Comparison of ENCODE assay signal across 8 cellular contexts in genomic region chr3:44323341-44323955, GRCh38. TPM values are rescaled to one million over a fixed set of nuclear protein-coding genes. Genes with fewer than 3 reads are reported as not detected.
A peak's percentile ranks its signal among the peaks of the same experiment; 100 is the strongest.
DNase-seq lines count a peak whose midpoint lies in the region; ATAC-seq and TF ChIP-seq lines count a peak whose summit lies in the region.

No MANE protein-coding gene starts in this region.

- H3K27ac ChIP-seq in thyroid gland = no peak overlapping the region

- no peaks in the 10 kb centered on the region for H3K9me3 Mint-ChIP-seq in activated CD8-positive, alpha-beta T cell treated with anti-CD3 and anti-CD28 coated beads for 36 hours
- no peaks in the 10 kb centered on the region for H3K9me3 Mint-ChIP-seq in nephron progenitor cell

- no peaks in the 10 kb centered on the region for H3K4me1 Mint-ChIP-seq in activated CD8-positive, alpha-beta T cell treated with anti-CD3 and anti-CD28 coated beads for 36 hours (ENCODE audit: low read depth)
- H3K4me1 Mint-ChIP-seq in nephron progenitor cell = no peaks in the 10 kb centered on the region

- TF ChIP-seq POLR2A in thyroid gland (IDR thresholded peaks at IDR 0.05) = no peak

- no peak overlapping the region for H3K4me3 Mint-ChIP-seq in activated CD8-positive, alpha-beta T cell treated with anti-CD3 and anti-CD28 coated beads for 36 hours
- H3K4me3 Mint-ChIP-seq in nephron progenitor cell = no peak overlapping the region

- POLR2A ChIA-PET in activated CD8-positive, alpha-beta T cell treated with anti-CD3 and anti-CD28 coated beads for 36 hours (lab: Charles Lee) = no interaction called here

- no peaks in the 10 kb centered on the region for H3K4me1 ChIP-seq in thyroid gland

- peak; percentile 82 for TF ChIP-seq CTCF in activated CD8-positive, alpha-beta T cell treated with anti-CD3 and anti-CD28 coated beads for 36 hours (IDR thresholded peaks at IDR 0.05)
- TF ChIP-seq CTCF in epithelial cell of proximal tubule (conservative IDR thresholded peaks at IDR 0.05; ENCODE audit: low read depth, low read length) (peak; percentile 94), nephron progenitor cell (IDR thresholded peaks at IDR 0.05) (peak; percentile 84), thyroid gland (IDR thresholded peaks at IDR 0.05) (peak; percentile 55 to 81 (median 76))

- peak; percentile 83 for DNase-seq in Ammon's horn (ENCODE audit: low spot score)
- DNase-seq in H7 = peak; percentile 21
- peak; percentile 68 for DNase-seq in NCI-H69 (lab: John Stamatoyannopoulos, UW)
- DNase-seq in activated CD8-positive, alpha-beta T cell treated with anti-CD3 and anti-CD28 coated beads for 36 hours = peak; percentile 77
- DNase-seq in epithelial cell of proximal tubule (ENCODE audit: low read depth) = no peak
- peak; percentile 63 for DNase-seq in nephron progenitor cell
- peak; percentile 69 to 75 for DNase-seq in thyroid gland

- no peak overlapping the region for H3K27ac Mint-ChIP-seq in activated CD8-positive, alpha-beta T cell treated with anti-CD3 and anti-CD28 coated beads for 36 hours
- H3K27ac Mint-ChIP-seq in nephron progenitor cell = no peak overlapping the region

- peaks cover 4% of the 10 kb centered on the region for H3K27me3 Mint-ChIP-seq in activated CD8-positive, alpha-beta T cell treated with anti-CD3 and anti-CD28 coated beads for 36 hours
- H3K27me3 Mint-ChIP-seq in nephron progenitor cell (ENCODE audit: low read depth, poor library complexity) = peaks cover 15% of the 10 kb centered on the region

- H3K27me3 ChIP-seq in H7 (ENCODE audit: control insufficient read depth, insufficient read depth, low read length) (no peaks in the 10 kb centered on the region), thyroid gland (no peaks in the 10 kb centered on the region)

- CTCF ChIA-PET in activated CD8-positive, alpha-beta T cell treated with anti-CD3 and anti-CD28 coated beads for 36 hours (lab: Charles Lee) = interaction anchor here (0.6 to 1.6 kb wide), 14 partner anchors 8 to 589 kb away, joined by 3 to 11 read pairs (median 3); partner anchors contain the start of gene TCAIM

- H3K4me3 ChIP-seq in H7 (ENCODE audit: insufficient read depth, low read depth, low read length) (no peak overlapping the region), epithelial cell of proximal tubule (ENCODE audit: low read depth, low read length) (no peak overlapping the region), thyroid gland (replicated peaks in 1 of 3) (no peak overlapping the region)

- 5 to 10% methylated on average over 4 of the region's 4 CpGs for WGBS in thyroid gland, 2 donors

- no peaks in the 10 kb centered on the region for H3K36me3 Mint-ChIP-seq in activated CD8-positive, alpha-beta T cell treated with anti-CD3 and anti-CD28 coated beads for 36 hours (ENCODE audit: low read depth)
- H3K36me3 Mint-ChIP-seq in nephron progenitor cell (ENCODE audit: low read depth) = no peaks in the 10 kb centered on the region

- intact Hi-C loops in activated CD8-positive, alpha-beta T cell treated with anti-CD3 and anti-CD28 coated beads for 36 hours (cut with micrococcal nuclease) = loop anchor here (10.0 kb wide), 1 partner anchor 201 kb away; no protein-coding TSS in a partner anchor
- intact Hi-C loops in thyroid gland (cut with DNase I) = no loop called here

- no peaks in the 10 kb centered on the region for H3K9me3 ChIP-seq in thyroid gland

- ATAC-seq in activated CD8-positive, alpha-beta T cell treated with anti-CD3 and anti-CD28 coated beads for 36 hours = no peak
- no peak for ATAC-seq in HG03469 (IDR thresholded peaks at IDR 0.05; ENCODE audit: unreplicated experiment)

- no peaks in the 10 kb centered on the region for H3K36me3 ChIP-seq in H7 (replicated peaks; ENCODE audit: control insufficient read depth, insufficient read depth, low read length)
- no peaks in the 10 kb centered on the region for H3K36me3 ChIP-seq in thyroid gland

RNA-seq across cellular contexts. Expression of gene TCAIM, which starts 15.1 kb away (rescaled TPM):
- 22.4 and 32.3 TPM in 2 replicates for total RNA-seq in H7 (2014; rRNA removed; shearing (Covaris generic))
- total RNA-seq in activated CD8-positive, alpha-beta T cell treated with anti-CD3 and anti-CD28 coated beads for 36 hours = 10 to 100 TPM; 14.3 to 15.1 TPM
- total RNA-seq in epithelial cell of proximal tubule = 20.9 and 25.0 TPM in 2 replicates
- total RNA-seq in thyroid gland = 10 to 100 TPM; 26.2 to 33.3 (median 27.7) TPM
